1 cellular context compared by ENCODE assay signal in the genomic region with DNA sequence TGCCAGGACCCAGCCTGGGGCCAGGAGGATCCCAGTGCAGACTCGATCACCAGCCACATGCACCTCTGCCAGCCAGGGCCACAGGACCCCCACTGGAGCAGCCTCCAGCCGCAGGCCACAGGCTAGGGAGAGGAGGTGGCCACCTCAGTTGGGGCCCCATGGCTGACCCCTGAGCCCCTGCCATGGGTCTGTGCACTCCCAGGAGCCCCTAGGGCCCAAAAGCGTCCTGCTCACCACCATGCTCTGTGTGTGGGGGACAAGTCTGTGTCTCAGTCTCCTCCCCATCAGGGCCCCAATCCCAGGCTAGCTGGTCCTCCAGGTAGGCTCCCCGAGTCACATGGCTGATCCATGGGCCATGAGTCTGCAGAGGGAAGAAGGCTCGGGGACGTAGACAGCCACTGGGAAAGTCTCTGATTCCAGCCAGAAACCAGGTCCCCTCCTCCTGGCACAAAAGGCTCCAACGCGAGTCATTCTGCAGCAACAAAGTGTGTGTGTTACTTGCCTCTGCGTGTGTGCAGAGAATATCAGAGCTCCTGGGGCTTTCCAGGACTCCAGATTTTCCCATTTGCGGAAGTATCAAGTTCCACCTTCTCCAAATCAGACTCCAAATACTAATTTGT.
A peak's percentile ranks its signal among the peaks of the same experiment; 100 is the strongest.
TF ChIP-seq lines count a peak whose summit lies in the region.

No MANE protein-coding gene starts in this region.

TF ChIP-seq in K562, 482 proteins besides CTCF, POLR2A, EP300 and RAD21:
- TF ChIP-seq SMARCA4 (IDR thresholded peaks at IDR 0.05) (no peak), KLF16 (IDR thresholded peaks at IDR 0.05) (no peak), FOXP1 (CRISPR knock-in tag; IDR thresholded peaks at IDR 0.05) (no peak), ZNF282 (CRISPR knock-in tag; IDR thresholded peaks at IDR 0.05) (no peak), ZBTB17 (CRISPR knock-in tag; IDR thresholded peaks at IDR 0.05) (no peak), MCM7 (IDR thresholded peaks at IDR 0.05) (no peak), EP400 (IDR thresholded peaks at IDR 0.05) (peak; percentile 9; the same call in 1 of the 2 replicates), CBFB (CRISPR knock-in tag; IDR thresholded peaks at IDR 0.05) (0 out of 2 replicates have a peak, but pooled peaks have one; percentile 62), HMG20B (CRISPR knock-in tag; IDR thresholded peaks at IDR 0.05) (no peak), DNMT1 (IDR thresholded peaks at IDR 0.05) (no peak), TBL1XR1 (IDR thresholded peaks at IDR 0.05; ENCODE audit: low read length in 2 of 2) (no peak), ZNF830 (CRISPR knock-in tag; IDR thresholded peaks at IDR 0.05) (no peak), MYC (IDR thresholded peaks at IDR 0.05; ENCODE audit: low read depth, low read length) (no peak), MYC (CRISPR knock-in tag; IDR thresholded peaks at IDR 0.05; ENCODE audit: borderline replicate concordance, low read depth) (no peak), CBX5 (IDR thresholded peaks at IDR 0.05; ENCODE audit: borderline replicate concordance, low read depth) (no peak), CREBBP (IDR thresholded peaks at IDR 0.05; ENCODE audit: low read depth, low read length) (no peak), EWSR1 (IDR thresholded peaks at IDR 0.05; ENCODE audit: borderline replicate concordance, low read depth, partially characterized antibody) (no peak), CTBP1 (IDR thresholded peaks at IDR 0.05; ENCODE audit: borderline replicate concordance) (0 out of 2 replicates have a peak, but pooled peaks have one; percentile 11), CBX8 (IDR thresholded peaks at IDR 0.05; ENCODE audit: borderline replicate concordance, extremely low read depth, low read depth, low read length, poor library complexity, severe bottlenecking) (no peak), GABPA (tag; conservative IDR thresholded peaks at IDR 0.05; ENCODE audit: low read depth) (no peak), SREBF2 (CRISPR knock-in tag; IDR thresholded peaks at IDR 0.05) (0 out of 2 replicates have a peak, but pooled peaks have one; percentile 50)
- TF ChIP-seq, protein P1, sequence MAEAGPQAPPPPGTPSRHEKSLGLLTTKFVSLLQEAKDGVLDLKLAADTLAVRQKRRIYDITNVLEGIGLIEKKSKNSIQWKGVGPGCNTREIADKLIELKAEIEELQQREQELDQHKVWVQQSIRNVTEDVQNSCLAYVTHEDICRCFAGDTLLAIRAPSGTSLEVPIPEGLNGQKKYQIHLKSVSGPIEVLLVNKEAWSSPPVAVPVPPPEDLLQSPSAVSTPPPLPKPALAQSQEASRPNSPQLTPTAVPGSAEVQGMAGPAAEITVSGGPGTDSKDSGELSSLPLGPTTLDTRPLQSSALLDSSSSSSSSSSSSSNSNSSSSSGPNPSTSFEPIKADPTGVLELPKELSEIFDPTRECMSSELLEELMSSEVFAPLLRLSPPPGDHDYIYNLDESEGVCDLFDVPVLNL (CRISPR knock-in tag; IDR thresholded peaks at IDR 0.05; ENCODE audit: low read depth), result no peak
- TF ChIP-seq, protein P2, sequence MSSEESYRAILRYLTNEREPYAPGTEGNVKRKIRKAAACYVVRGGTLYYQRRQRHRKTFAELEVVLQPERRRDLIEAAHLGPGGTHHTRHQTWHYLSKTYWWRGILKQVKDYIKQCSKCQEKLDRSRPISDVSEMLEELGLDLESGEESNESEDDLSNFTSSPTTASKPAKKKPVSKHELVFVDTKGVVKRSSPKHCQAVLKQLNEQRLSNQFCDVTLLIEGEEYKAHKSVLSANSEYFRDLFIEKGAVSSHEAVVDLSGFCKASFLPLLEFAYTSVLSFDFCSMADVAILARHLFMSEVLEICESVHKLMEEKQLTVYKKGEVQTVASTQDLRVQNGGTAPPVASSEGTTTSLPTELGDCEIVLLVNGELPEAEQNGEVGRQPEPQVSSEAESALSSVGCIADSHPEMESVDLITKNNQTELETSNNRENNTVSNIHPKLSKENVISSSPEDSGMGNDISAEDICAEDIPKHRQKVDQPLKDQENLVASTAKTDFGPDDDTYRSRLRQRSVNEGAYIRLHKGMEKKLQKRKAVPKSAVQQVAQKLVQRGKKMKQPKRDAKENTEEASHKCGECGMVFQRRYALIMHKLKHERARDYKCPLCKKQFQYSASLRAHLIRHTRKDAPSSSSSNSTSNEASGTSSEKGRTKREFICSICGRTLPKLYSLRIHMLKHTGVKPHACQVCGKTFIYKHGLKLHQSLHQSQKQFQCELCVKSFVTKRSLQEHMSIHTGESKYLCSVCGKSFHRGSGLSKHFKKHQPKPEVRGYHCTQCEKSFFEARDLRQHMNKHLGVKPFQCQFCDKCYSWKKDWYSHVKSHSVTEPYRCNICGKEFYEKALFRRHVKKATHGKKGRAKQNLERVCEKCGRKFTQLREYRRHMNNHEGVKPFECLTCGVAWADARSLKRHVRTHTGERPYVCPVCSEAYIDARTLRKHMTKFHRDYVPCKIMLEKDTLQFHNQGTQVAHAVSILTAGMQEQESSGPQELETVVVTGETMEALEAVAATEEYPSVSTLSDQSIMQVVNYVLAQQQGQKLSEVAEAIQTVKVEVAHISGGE (CRISPR knock-in tag; IDR thresholded peaks at IDR 0.05), result 0 out of 6 replicates have a peak, but pooled peaks of 1 of the 3 experiments have one; percentile 30
- TF ChIP-seq, protein P3, sequence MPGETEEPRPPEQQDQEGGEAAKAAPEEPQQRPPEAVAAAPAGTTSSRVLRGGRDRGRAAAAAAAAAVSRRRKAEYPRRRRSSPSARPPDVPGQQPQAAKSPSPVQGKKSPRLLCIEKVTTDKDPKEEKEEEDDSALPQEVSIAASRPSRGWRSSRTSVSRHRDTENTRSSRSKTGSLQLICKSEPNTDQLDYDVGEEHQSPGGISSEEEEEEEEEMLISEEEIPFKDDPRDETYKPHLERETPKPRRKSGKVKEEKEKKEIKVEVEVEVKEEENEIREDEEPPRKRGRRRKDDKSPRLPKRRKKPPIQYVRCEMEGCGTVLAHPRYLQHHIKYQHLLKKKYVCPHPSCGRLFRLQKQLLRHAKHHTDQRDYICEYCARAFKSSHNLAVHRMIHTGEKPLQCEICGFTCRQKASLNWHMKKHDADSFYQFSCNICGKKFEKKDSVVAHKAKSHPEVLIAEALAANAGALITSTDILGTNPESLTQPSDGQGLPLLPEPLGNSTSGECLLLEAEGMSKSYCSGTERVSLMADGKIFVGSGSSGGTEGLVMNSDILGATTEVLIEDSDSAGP (CRISPR knock-in tag; IDR thresholded peaks at IDR 0.05), result 0 out of 2 replicates have a peak, but pooled peaks have one; percentile 44
- TF ChIP-seq, protein P4, sequence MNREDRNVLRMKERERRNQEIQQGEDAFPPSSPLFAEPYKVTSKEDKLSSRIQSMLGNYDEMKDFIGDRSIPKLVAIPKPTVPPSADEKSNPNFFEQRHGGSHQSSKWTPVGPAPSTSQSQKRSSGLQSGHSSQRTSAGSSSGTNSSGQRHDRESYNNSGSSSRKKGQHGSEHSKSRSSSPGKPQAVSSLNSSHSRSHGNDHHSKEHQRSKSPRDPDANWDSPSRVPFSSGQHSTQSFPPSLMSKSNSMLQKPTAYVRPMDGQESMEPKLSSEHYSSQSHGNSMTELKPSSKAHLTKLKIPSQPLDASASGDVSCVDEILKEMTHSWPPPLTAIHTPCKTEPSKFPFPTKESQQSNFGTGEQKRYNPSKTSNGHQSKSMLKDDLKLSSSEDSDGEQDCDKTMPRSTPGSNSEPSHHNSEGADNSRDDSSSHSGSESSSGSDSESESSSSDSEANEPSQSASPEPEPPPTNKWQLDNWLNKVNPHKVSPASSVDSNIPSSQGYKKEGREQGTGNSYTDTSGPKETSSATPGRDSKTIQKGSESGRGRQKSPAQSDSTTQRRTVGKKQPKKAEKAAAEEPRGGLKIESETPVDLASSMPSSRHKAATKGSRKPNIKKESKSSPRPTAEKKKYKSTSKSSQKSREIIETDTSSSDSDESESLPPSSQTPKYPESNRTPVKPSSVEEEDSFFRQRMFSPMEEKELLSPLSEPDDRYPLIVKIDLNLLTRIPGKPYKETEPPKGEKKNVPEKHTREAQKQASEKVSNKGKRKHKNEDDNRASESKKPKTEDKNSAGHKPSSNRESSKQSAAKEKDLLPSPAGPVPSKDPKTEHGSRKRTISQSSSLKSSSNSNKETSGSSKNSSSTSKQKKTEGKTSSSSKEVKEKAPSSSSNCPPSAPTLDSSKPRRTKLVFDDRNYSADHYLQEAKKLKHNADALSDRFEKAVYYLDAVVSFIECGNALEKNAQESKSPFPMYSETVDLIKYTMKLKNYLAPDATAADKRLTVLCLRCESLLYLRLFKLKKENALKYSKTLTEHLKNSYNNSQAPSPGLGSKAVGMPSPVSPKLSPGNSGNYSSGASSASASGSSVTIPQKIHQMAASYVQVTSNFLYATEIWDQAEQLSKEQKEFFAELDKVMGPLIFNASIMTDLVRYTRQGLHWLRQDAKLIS (CRISPR knock-in tag; IDR thresholded peaks at IDR 0.05), result no peak
- TF ChIP-seq, protein P5, sequence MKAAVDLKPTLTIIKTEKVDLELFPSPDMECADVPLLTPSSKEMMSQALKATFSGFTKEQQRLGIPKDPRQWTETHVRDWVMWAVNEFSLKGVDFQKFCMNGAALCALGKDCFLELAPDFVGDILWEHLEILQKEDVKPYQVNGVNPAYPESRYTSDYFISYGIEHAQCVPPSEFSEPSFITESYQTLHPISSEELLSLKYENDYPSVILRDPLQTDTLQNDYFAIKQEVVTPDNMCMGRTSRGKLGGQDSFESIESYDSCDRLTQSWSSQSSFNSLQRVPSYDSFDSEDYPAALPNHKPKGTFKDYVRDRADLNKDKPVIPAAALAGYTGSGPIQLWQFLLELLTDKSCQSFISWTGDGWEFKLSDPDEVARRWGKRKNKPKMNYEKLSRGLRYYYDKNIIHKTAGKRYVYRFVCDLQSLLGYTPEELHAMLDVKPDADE (conservative IDR thresholded peaks at IDR 0.05; ENCODE audit: control insufficient read depth, low read depth, low read length), result 0 out of 2 replicates have a peak, but pooled peaks have one; percentile 24
- TF ChIP-seq, protein P6, sequence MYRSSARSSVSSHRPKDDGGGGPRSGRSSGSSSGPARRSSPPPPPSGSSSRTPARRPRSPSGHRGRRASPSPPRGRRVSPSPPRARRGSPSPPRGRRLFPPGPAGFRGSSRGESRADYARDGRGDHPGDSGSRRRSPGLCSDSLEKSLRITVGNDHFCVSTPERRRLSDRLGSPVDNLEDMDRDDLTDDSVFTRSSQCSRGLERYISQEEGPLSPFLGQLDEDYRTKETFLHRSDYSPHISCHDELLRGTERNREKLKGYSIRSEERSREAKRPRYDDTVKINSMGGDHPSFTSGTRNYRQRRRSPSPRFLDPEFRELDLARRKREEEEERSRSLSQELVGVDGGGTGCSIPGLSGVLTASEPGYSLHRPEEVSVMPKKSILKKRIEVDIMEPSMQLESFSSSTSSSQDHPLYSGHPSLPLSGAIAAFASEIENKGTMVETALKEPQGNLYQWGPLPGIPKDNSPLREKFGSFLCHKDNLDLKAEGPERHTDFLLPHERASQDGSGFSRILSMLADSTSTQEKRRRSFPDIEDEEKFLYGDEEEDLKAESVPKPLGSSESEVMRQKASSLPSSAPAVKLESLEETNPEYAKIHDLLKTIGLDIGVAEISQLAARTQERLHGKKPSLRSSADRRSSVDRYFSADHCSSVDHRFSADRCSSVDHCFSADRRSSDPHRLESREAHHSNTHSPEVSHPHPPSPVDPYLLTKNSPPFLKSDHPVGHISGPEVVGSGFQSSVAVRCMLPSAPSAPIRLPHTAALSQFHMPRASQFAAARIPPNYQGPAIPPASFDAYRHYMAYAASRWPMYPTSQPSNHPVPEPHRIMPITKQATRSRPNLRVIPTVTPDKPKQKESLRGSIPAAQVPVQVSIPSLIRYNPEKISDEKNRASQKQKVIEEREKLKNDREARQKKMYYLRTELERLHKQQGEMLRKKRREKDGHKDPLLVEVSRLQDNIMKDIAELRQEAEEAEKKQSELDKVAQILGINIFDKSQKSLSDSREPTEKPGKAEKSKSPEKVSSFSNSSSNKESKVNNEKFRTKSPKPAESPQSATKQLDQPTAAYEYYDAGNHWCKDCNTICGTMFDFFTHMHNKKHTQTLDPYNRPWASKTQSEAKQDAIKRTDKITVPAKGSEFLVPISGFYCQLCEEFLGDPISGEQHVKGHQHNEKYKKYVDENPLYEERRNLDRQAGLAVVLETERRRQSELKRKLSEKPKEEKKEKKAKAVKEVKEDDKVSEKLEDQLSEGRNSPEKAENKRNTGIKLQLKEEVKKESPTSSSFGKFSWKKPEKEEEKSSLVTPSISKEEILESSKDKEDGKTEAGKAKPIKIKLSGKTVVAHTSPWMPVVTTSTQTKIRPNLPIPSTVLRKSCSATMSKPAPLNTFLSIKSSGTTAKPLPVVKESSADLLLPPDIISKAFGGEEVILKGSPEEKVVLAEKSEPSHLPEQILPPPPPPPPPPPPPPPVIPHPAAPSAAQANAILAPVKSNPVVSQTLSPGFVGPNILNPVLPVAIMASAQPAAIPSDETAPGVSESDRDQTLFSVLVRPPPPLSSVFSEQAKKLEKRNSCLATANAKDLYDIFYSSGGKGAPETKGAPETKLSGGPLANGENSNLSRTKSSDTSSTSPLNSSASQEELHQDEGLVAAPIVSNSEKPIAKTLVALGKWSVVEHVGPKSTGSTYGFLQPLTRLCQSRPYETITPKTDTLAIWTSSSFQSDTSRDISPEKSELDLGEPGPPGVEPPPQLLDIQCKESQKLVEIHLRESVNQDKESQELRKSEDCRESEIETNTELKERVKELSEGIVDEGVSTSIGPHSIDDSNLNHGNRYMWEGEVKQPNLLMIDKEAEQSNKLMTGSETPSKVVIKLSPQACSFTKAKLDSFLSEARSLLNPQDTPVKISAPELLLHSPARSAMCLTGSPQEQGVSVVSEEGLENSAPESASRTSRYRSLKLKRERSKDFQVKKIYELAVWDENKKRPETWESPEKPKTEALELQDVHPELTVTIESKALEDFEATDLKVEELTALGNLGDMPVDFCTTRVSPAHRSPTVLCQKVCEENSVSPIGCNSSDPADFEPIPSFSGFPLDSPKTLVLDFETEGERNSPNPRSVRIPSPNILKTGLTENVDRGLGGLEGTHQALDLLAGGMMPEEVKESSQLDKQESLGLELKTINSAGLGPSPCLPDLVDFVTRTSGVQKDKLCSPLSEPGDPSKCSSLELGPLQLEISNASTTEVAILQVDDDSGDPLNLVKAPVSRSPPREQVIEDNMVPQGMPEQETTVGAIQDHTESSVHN (IDR thresholded peaks at IDR 0.05; ENCODE audit: borderline replicate concordance in 1 of 2, low read depth in 1 of 2), result no peak
- TF ChIP-seq, protein P7, sequence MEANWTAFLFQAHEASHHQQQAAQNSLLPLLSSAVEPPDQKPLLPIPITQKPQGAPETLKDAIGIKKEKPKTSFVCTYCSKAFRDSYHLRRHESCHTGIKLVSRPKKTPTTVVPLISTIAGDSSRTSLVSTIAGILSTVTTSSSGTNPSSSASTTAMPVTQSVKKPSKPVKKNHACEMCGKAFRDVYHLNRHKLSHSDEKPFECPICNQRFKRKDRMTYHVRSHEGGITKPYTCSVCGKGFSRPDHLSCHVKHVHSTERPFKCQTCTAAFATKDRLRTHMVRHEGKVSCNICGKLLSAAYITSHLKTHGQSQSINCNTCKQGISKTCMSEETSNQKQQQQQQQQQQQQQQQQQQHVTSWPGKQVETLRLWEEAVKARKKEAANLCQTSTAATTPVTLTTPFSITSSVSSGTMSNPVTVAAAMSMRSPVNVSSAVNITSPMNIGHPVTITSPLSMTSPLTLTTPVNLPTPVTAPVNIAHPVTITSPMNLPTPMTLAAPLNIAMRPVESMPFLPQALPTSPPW (CRISPR knock-in tag; IDR thresholded peaks at IDR 0.05), result no peak
